8 cellular contexts compared by ENCODE assay signal in the genomic region with DNA sequence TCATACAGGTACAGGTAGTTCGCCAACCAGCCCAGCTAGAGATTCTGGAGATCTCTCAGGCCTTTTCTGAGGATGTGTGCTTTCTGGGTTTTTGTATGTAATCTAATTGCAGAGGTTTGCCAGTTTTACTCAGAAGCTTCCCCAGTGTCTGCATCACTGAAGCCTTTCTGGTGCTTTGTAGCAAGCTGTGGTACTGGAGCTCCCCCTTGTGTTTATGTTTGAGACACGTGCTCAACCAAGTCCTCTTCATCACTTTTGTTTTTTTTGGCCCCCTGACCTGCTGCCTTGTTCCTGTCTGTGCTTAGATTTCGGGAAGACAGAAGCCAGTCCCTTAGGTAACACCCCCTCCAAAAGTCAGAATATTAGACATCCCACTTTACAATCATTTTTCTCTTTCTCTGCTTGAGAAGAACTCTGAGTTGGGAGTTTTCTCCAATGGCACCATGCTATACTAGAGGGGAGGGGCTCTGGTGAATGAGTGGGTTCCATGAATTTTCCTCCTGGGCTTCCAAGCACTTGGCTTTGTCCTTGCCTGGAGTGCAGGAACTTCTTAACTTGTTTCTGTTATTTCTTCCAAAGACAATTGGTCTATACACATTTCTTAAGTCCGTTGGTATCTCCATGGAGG.
A peak's percentile ranks its signal among the peaks of the same experiment; 100 is the strongest.
DNase-seq lines count a peak whose midpoint lies in the region; ATAC-seq, FAIRE-seq and TF ChIP-seq lines count a peak whose summit lies in the region.

No MANE protein-coding gene starts in this region.

- H3K4me1 Mint-ChIP-seq in astrocyte (ENCODE audit: low read depth, unreplicated experiment) = no peaks in the 10 kb centered on the region

- H3K27me3 ChIP-seq in DND-41 (ENCODE audit: insufficient read depth, low read length, poor library complexity) (peaks cover 2% of the 10 kb centered on the region), astrocyte (ENCODE audit: insufficient read depth, low read length) (no peaks in the 10 kb centered on the region), testis (no peaks in the 10 kb centered on the region)

- H3K9me3 ChIP-seq in DND-41 (ENCODE audit: insufficient read depth, low read length, severe bottlenecking) (no peaks in the 10 kb centered on the region), astrocyte (ENCODE audit: insufficient read depth, low read depth, low read length) (no peaks in the 10 kb centered on the region), testis (no peaks in the 10 kb centered on the region)

- H3K4me3 Mint-ChIP-seq in astrocyte (ENCODE audit: unreplicated experiment) = no peak overlapping the region

- intact Hi-C loops in testis (cut with DNase I; ENCODE audit: low total_unique reads) = no loop called here

- no peaks in the 10 kb centered on the region for H3K4me1 ChIP-seq in DND-41 (ENCODE audit: insufficient read depth, low read length)
- H3K4me1 ChIP-seq in astrocyte (ENCODE audit: insufficient read depth, low read length) = no peaks in the 10 kb centered on the region
- no peaks in the 10 kb centered on the region for H3K4me1 ChIP-seq in testis

- H3K27ac ChIP-seq in DND-41 (ENCODE audit: low read length) (no peak overlapping the region), astrocyte (ENCODE audit: low read depth, low read length) (no peak overlapping the region), testis (no peak overlapping the region)

- H3K4me3 ChIP-seq in DND-41 (ENCODE audit: low read depth in 1 of 2, low read length in 2 of 2) = no peak overlapping the region
- H3K4me3 ChIP-seq in astrocyte (ENCODE audit: insufficient read depth, low read depth, low read length) = no peak overlapping the region
- H3K4me3 ChIP-seq in testis = no peak overlapping the region

- H3K36me3 Mint-ChIP-seq in astrocyte (ENCODE audit: low read depth, unreplicated experiment) = peaks cover 2% of the 10 kb centered on the region

- H3K4me2 ChIP-seq in DND-41 (ENCODE audit: insufficient read depth, low read length) (no peak overlapping the region), astrocyte (ENCODE audit: low read length) (no peak overlapping the region)

- no peak for TF ChIP-seq POLR2A in testis (IDR thresholded peaks at IDR 0.05)

- WGBS in testis, 2 donors = 59 to 63% methylated on average over 4 of the region's 4 CpGs

- H2AFZ ChIP-seq in DND-41 (ENCODE audit: low read depth, low read length) (no peak overlapping the region), astrocyte (ENCODE audit: low read depth, low read length) (no peak overlapping the region)

- FAIRE-seq in astrocyte (lab: Jason Lieb, UNC) = peak; percentile 68

- H3K36me3 ChIP-seq in DND-41 (ENCODE audit: insufficient read depth, low read length) (no peaks in the 10 kb centered on the region), astrocyte (ENCODE audit: insufficient read depth, low read length) (no peaks in the 10 kb centered on the region), testis (ENCODE audit: low read depth, missing control alignments) (no peaks in the 10 kb centered on the region)

- H4K20me1 ChIP-seq in DND-41 (ENCODE audit: insufficient read depth, low read length) (no peaks in the 10 kb centered on the region), astrocyte (ENCODE audit: insufficient read depth, low read length) (no peaks in the 10 kb centered on the region)

- H3K9ac ChIP-seq in DND-41 (ENCODE audit: low read depth, low read length) (no peak overlapping the region), astrocyte (ENCODE audit: low read length) (no peak overlapping the region)

- H3K27ac Mint-ChIP-seq in astrocyte (ENCODE audit: unreplicated experiment) = no peak overlapping the region

- no peaks in the 10 kb centered on the region for H3K27me3 Mint-ChIP-seq in astrocyte (ENCODE audit: low read depth, unreplicated experiment)

- ATAC-seq in DND-41 (ENCODE audit: insufficient read depth, low read depth) (peak; percentile 89), GM19395 (IDR thresholded peaks at IDR 0.05; ENCODE audit: unreplicated experiment) (peak; percentile 95), HG03378 (IDR thresholded peaks at IDR 0.05; ENCODE audit: unreplicated experiment) (peak; percentile 91)

- H3K9me3 Mint-ChIP-seq in astrocyte (ENCODE audit: unreplicated experiment) = peaks cover 10% of the 10 kb centered on the region

- TF ChIP-seq CTCF in DND-41 (IDR thresholded peaks at IDR 0.05; ENCODE audit: borderline replicate concordance, extremely low read depth, low read length, poor library complexity, severe bottlenecking) (peak; percentile 78), astrocyte (IDR thresholded peaks at IDR 0.05; ENCODE audit: insufficient read depth, low read depth, low read length) (peak; percentile 63), testis (IDR thresholded peaks at IDR 0.05) (peak; percentile 27 to 45 (median 32))

- DNase-seq in DND-41 (peak; percentile 53), NCI-H524 (lab: John Stamatoyannopoulos, UW) (peak; percentile 19 to 40), astrocyte (ENCODE audit: low read depth) (peak; percentile 59), iPS-NIHi11 (ENCODE audit: low spot score) (peak; percentile 77), testis (peak; percentile 60)
- DNase-seq in activated naive CD4-positive, alpha-beta T cell treated with anti-CD3 and anti-CD28 coated beads, Interleukin-2, amount 50 U/mL, for 16 hours = no peak

- H3K79me2 ChIP-seq in DND-41 (ENCODE audit: insufficient read depth, low read length) = no peaks in the 10 kb centered on the region
- H3K79me2 ChIP-seq in astrocyte (ENCODE audit: insufficient read depth, low read length) = no peaks in the 10 kb centered on the region
